Comparison of ENCODE assay signal across 21 cellular contexts in the genomic region with DNA sequence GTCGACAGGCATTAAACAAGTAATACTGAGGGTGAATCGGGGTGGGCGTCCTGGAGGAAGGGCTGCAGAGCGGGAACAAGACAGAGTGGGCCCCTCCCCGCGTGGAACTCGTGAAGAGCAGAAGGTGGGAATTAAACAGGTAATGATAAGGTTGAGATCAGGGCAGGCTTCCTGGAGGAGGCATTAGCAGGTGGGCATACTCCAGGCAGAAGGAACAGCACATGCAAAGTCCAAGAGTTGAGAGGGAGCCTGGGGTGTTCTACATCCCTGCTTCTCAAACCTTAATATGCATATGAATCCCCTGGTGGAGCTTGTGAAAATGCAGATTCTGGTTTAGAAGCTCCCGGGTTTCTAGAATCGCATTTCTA. TPM values are rescaled to one million over a fixed set of nuclear protein-coding genes. Genes with fewer than 3 reads are reported as not detected.
DNase-seq lines count a peak whose midpoint lies in the region; ATAC-seq and TF ChIP-seq lines count a peak whose summit lies in the region.
"Had no signal": no experiment of that assay in that cellular context is flagged by ENCODE, and none has a peak within 500 bp of the region (broad histone marks: within the 10 kb centered on the region; RNA-seq: fewer than 3 reads in every experiment).

No MANE protein-coding gene starts in this region.

- peaks cover 45% of the 10 kb centered on the region for H3K4me1 Mint-ChIP-seq in activated naive CD4-positive, alpha-beta T cell treated with anti-CD3 and anti-CD28 coated beads, Interleukin-2, amount 50 U/mL, for 24 hours
- H3K4me1 Mint-ChIP-seq in glutamatergic neuron (ENCODE audit: low read depth, unreplicated experiment): peaks cover 29% of the 10 kb centered on the region
- H3K4me1 Mint-ChIP-seq in osteocyte (ENCODE audit: unreplicated experiment): peaks cover 17% of the 10 kb centered on the region

- TF ChIP-seq CTCF in NB4 (IDR thresholded peaks at IDR 0.05; ENCODE audit: low read depth, low read length) (peak; percentile 8), glutamatergic neuron (IDR thresholded peaks at IDR 0.05; ENCODE audit: partially characterized antibody, unreplicated experiment) (no peak), osteocyte (IDR thresholded peaks at IDR 0.05) (no peak)

- H3K9me3 Mint-ChIP-seq in activated naive CD4-positive, alpha-beta T cell treated with anti-CD3 and anti-CD28 coated beads, Interleukin-2, amount 50 U/mL, for 24 hours: no peaks in the 10 kb centered on the region
- H3K9me3 Mint-ChIP-seq in glutamatergic neuron (ENCODE audit: unreplicated experiment): peaks cover 9% of the 10 kb centered on the region
- H3K9me3 Mint-ChIP-seq in osteocyte (ENCODE audit: unreplicated experiment): no peaks in the 10 kb centered on the region
- H3K9me3 Mint-ChIP-seq: activated T-cell treated with anti-CD3 and anti-CD28 coated beads, Interleukin-2, amount 50 U/mL, for 24 hours had no signal

- no peak overlapping the region for H3K4me3 ChIP-seq in NB4 (ENCODE audit: low read depth, low read length)
- H3K4me3 ChIP-seq: MG63 had no signal

- TF ChIP-seq POLR2A in NB4 (IDR thresholded peaks at IDR 0.05; ENCODE audit: extremely low read depth, insufficient read length): no peak

- no peak overlapping the region for H3K4me3 Mint-ChIP-seq in activated naive CD4-positive, alpha-beta T cell treated with anti-CD3 and anti-CD28 coated beads, Interleukin-2, amount 50 U/mL, for 24 hours
- H3K4me3 Mint-ChIP-seq in glutamatergic neuron (ENCODE audit: unreplicated experiment): peak overlapping the region; percentile 41
- H3K4me3 Mint-ChIP-seq in osteocyte (ENCODE audit: unreplicated experiment): peak overlapping the region; percentile 35
- H3K4me3 Mint-ChIP-seq: activated CD4-positive, alpha-beta T cell treated with anti-CD3 and anti-CD28 coated beads, Interleukin-2, amount 10 ng/mL, durations not matched to agents 24 days and 14 days; activated T-cell treated with anti-CD3 and anti-CD28 coated beads, Interleukin-2, amount 50 U/mL, for 24 hours; memory B cell had no signal

- peak overlapping the region; percentile 56 for H3K27ac Mint-ChIP-seq in activated naive CD4-positive, alpha-beta T cell treated with anti-CD3 and anti-CD28 coated beads, Interleukin-2, amount 50 U/mL, for 24 hours
- H3K27ac Mint-ChIP-seq in glutamatergic neuron (ENCODE audit: unreplicated experiment): no peak overlapping the region
- no peak overlapping the region for H3K27ac Mint-ChIP-seq in osteocyte (ENCODE audit: unreplicated experiment)
- H3K27ac Mint-ChIP-seq: activated CD4-positive, alpha-beta T cell treated with anti-CD3 and anti-CD28 coated beads, Interleukin-2, amount 10 ng/mL, durations not matched to agents 24 days and 14 days; activated T-cell treated with anti-CD3 and anti-CD28 coated beads, Interleukin-2, amount 50 U/mL, for 24 hours; memory B cell had no signal

- no peaks in the 10 kb centered on the region for H3K36me3 Mint-ChIP-seq in activated naive CD4-positive, alpha-beta T cell treated with anti-CD3 and anti-CD28 coated beads, Interleukin-2, amount 50 U/mL, for 24 hours
- H3K36me3 Mint-ChIP-seq in glutamatergic neuron (ENCODE audit: unreplicated experiment) (no peaks in the 10 kb centered on the region), osteocyte (ENCODE audit: unreplicated experiment) (no peaks in the 10 kb centered on the region)
- H3K36me3 Mint-ChIP-seq: CD4-positive, alpha-beta memory T cell had no signal

- no peak for ATAC-seq in Right ventricle myocardium inferior

- DNase-seq in activated naive CD4-positive, alpha-beta T cell treated with Interleukin-2 at 50 U/mL for 16 hours: no peak
- DNase-seq in NB4 (ENCODE audit: low read depth): peak; percentile 50
- no peak for DNase-seq in glutamatergic neuron
- DNase-seq in osteocyte (ENCODE audit: extremely low spot score, unreplicated experiment): no peak
- no peak for DNase-seq in NCI-H1417 (lab: John Stamatoyannopoulos, UW)
- no peak for DNase-seq in Right ventricle myocardium inferior (ENCODE audit: missing footprints)
- DNase-seq in activated CD4-positive, alpha-beta T cell treated with anti-CD3 and anti-CD28 coated beads, Interleukin-2, amount 50 U/mL, for 48 hours: no peak
- DNase-seq: activated CD4-positive, alpha-beta T cell treated with anti-CD3 and anti-CD28 coated beads, Interleukin-2, amount 10 ng/mL, durations not matched to agents 24 days and 14 days; AML-193; MG63; NCI-H2029 treated with DMSO at 0.1 percent for 48 hours; NCI-H226; SHP77; stimulated activated CD4-positive, alpha-beta T cell treated with anti-CD3 and anti-CD28 coated beads, Interleukin-1b, Interleukin-23, amount 100 ng/mL, for 48 hours; stimulated activated naive CD8-positive, alpha-beta T cell treated with anti-CD3 and anti-CD28 coated beads, Interleukin-15, Interleukin-2, amounts not matched to agents 100 U/mL and 50 U/mL, for 24 hours had no signal

- H3K27me3 Mint-ChIP-seq in activated naive CD4-positive, alpha-beta T cell treated with anti-CD3 and anti-CD28 coated beads, Interleukin-2, amount 50 U/mL, for 24 hours: peaks cover 16% of the 10 kb centered on the region
- H3K27me3 Mint-ChIP-seq in glutamatergic neuron (ENCODE audit: unreplicated experiment) (peaks cover 22% of the 10 kb centered on the region), osteocyte (ENCODE audit: unreplicated experiment) (peaks cover 68% of the 10 kb centered on the region)

- intact Hi-C loops in Right ventricle myocardium inferior (cut with DNase I): no loop called here

RNA-seq across cellular contexts. Expression of a gene that starts 23.3 kb away (rescaled TPM):
- 115 TPM for total RNA-seq in glutamatergic neuron (ENCODE audit: unreplicated experiment)
- 0.05 TPM in 1 of 2 replicates, not detected in the other for total RNA-seq in osteocyte
- 0.46 TPM for total RNA-seq in Right ventricle myocardium inferior
- total RNA-seq: activated CD4-positive, alpha-beta T cell treated with anti-CD3 and anti-CD28 coated beads, Interleukin-2, amount 10 ng/mL, durations not matched to agents 24 days and 14 days; CD4-positive, alpha-beta memory T cell; GM23248; HT1080 had no signal

RNA-seq across cellular contexts. Expression of a gene that starts 29.0 kb away (rescaled TPM):
- 255 TPM for total RNA-seq in glutamatergic neuron (ENCODE audit: unreplicated experiment)
- total RNA-seq in osteocyte: 93.8 and 99.0 TPM in 2 replicates
- 3.8 TPM for total RNA-seq in Right ventricle myocardium inferior
- total RNA-seq: activated CD4-positive, alpha-beta T cell treated with anti-CD3 and anti-CD28 coated beads, Interleukin-2, amount 10 ng/mL, durations not matched to agents 24 days and 14 days had no signal

RNA-seq across cellular contexts. Expression of a gene that starts 35.7 kb away (rescaled TPM):
- total RNA-seq in glutamatergic neuron (ENCODE audit: unreplicated experiment) (51.2 TPM), osteocyte (14.5 and 21.9 TPM in 2 replicates), Right ventricle myocardium inferior (9.1 TPM)

Comparison
In these comparisons a context has a peak if more than half of its experiments do, and no peak if none do; other contexts are left out.
1. RNA of a gene that starts 23.3 kb away (total RNA-seq): 115 TPM in glutamatergic neuron (single experiment); 0.46 TPM in Right ventricle myocardium inferior (single experiment) and 0.05 TPM in osteocyte; every median in the first group is over 10 times any median in the second.
2. RNA of a gene that starts 29.0 kb away (total RNA-seq): 255 TPM in glutamatergic neuron (single experiment) and 93.8 to 99.0 TPM in osteocyte; 3.8 TPM in Right ventricle myocardium inferior (single experiment); every median in the first group is over 10 times any median in the second.